Comparison of ENCODE assay signal across 11 cellular contexts in the genomic region with DNA sequence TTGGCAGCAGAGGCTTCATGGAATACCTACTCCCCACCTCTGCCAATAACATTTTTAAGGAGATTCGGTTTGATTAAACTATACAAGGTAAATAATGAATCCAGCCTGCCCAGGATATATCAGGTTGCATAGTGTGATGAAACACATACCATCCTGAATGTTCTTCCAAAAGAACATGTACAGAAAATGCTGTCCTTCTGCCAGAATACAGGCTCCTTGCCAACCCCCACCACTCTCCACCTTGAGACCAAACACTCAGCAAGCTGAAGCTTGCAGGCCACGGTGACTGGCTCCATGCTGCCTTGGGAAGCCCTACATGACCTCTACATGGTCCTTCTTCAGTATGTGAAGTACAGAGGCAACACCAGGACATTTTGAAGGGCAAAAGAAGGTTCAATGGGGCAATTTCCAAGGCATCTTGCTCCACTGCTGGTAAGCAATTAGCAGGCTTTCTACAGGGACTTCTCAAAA.
A peak's percentile ranks its signal among the peaks of the same experiment; 100 is the strongest.
DNase-seq lines count a peak whose midpoint lies in the region; ATAC-seq and TF ChIP-seq lines count a peak whose summit lies in the region.
"Had no signal": no experiment of that assay in that cellular context is flagged by ENCODE, and none has a peak within 500 bp of the region (broad histone marks: within the 10 kb centered on the region; RNA-seq: fewer than 3 reads in every experiment).

No MANE protein-coding gene starts in this region.

- H3K9ac ChIP-seq in HCT116 (ENCODE audit: low read length) = no peak overlapping the region; the same call in 1 of the 2 replicates

- RAD21 ChIA-PET in HCT116 (lab: Charles Lee; ENCODE audit: low non-redundant PET in 1 of 2, low total read pairs in 2 of 2, uncharacterized antibody in 2 of 2, unreplicated experiment in 2 of 2) = no interaction called here

- H3K4me1 ChIP-seq in HCT116 (ENCODE audit: control insufficient read depth in 1 of 2, insufficient read depth in 2 of 2, low read length in 2 of 2) = peaks cover 65 to 94% of the 10 kb centered on the region in 2 experiments
- H3K4me1 ChIP-seq in psoas muscle = peaks cover 11% of the 10 kb centered on the region
- H3K4me1 ChIP-seq in BE2C = peaks cover 4% of the 10 kb centered on the region

- no peak for ATAC-seq in HCT116
- ATAC-seq in psoas muscle = peak; percentile 49 to 73 (median 64)
- ATAC-seq: HepG2 had no signal

- H3K4me2 ChIP-seq in HCT116 (ENCODE audit: low read length) = 0 out of 2 replicates have a peak overlapping the region, but pooled peaks have one; percentile 4

- no peak for TF ChIP-seq RAD21 in HCT116 (IDR thresholded peaks at IDR 0.05; ENCODE audit: low read depth)

- no peak for TF ChIP-seq CTCF in HCT116 (IDR thresholded peaks at IDR 0.05 in 2 of 3, conservative IDR thresholded peaks at IDR 0.05 in 1 of 3; ENCODE audit: borderline replicate concordance in 1 of 3, insufficient read depth in 1 of 3, low read depth in 2 of 3, low read length in 2 of 3)
- TF ChIP-seq CTCF in coronary artery (IDR thresholded peaks at IDR 0.05) = no peak
- no peak for TF ChIP-seq CTCF in psoas muscle (IDR thresholded peaks at IDR 0.05)
- TF ChIP-seq CTCF in BE2C (IDR thresholded peaks at IDR 0.05; ENCODE audit: low read depth, low read length) = no peak

- H4K20me1 ChIP-seq in HCT116 (ENCODE audit: insufficient read depth) = no peaks in the 10 kb centered on the region

- H3K9me3 ChIP-seq in HCT116 (ENCODE audit: control insufficient read depth in 1 of 2, insufficient read depth in 1 of 2, low read depth in 1 of 2, low read length in 2 of 2) (no peaks in the 10 kb centered on the region), psoas muscle (no peaks in the 10 kb centered on the region), BE2C (no peaks in the 10 kb centered on the region)

- CTCF ChIA-PET in HCT116 (lab: Charles Lee) = no interaction called here

- H3K27me3 ChIP-seq in HCT116 (ENCODE audit: insufficient read depth, low read length) (no peaks in the 10 kb centered on the region), psoas muscle (ENCODE audit: insufficient read depth in 3 of 3, low read length in 2 of 3) (no peaks in the 10 kb centered on the region), BE2C (no peaks in the 10 kb centered on the region)
- H3K27me3 ChIP-seq: brain microvascular endothelial cell had no signal

- no peak for DNase-seq in HCT116 (ENCODE audit: low read depth, low spot score)
- peak; percentile 59 for DNase-seq in NCI-H2196 treated with DMSO at 0.1 percent for 48 hours (lab: John Stamatoyannopoulos, UW; ENCODE audit: unreplicated experiment)
- peak; percentile 60 for DNase-seq in coronary artery (ENCODE audit: low spot score)
- DNase-seq in psoas muscle = peak in 1 of 2 donors; percentile 39
- no peak for DNase-seq in BE2C
- DNase-seq in cerebellar nuclear complex (lab: John Stamatoyannopoulos, UW) = no peak
- DNase-seq in activated T-cell treated with anti-CD3 and anti-CD28 coated beads for 4 hours = no peak
- DNase-seq in T-helper 1 cell = no peak
- DNase-seq: brain microvascular endothelial cell; CD4-positive, alpha-beta memory T cell had no signal

- intact Hi-C loops in HCT116 (cut with micrococcal nuclease) = no loop called here
- intact Hi-C loops in psoas muscle (cut with DNase I) = loop anchor here in 1 of 2 donors (5.0 kb wide), 2 partner anchors 114 to 121 kb away; no protein-coding TSS in a partner anchor

- no peaks in the 10 kb centered on the region for H3K79me2 ChIP-seq in HCT116 (ENCODE audit: insufficient read depth, low read length)

- no peak for TF ChIP-seq POLR2A in HCT116 (IDR thresholded peaks at IDR 0.05; ENCODE audit: borderline replicate concordance, extremely low read depth, insufficient read depth, insufficient read length)

- WGBS in psoas muscle, 3 donors = 29 to 46% (median 33%) methylated on average over 2 of the region's 2 CpGs

- H3K4me3 ChIP-seq in HCT116 (replicated peaks in 1 of 2; ENCODE audit: low read depth in 1 of 2, low read length in 2 of 2) (no peak overlapping the region), coronary artery (no peak overlapping the region), psoas muscle (no peak overlapping the region), BE2C (ENCODE audit: low read depth, low read length) (no peak overlapping the region)

- no TSS peak for BruUV-seq in HCT116 (replicated peaks; lab: Mats Ljungman, UMichigan)

- H3K27ac ChIP-seq in HCT116 (ENCODE audit: low read depth, low read length) (no peak overlapping the region), coronary artery (no peak overlapping the region), psoas muscle (peak overlapping the region; percentile 87)
- H3K27ac ChIP-seq: brain microvascular endothelial cell had no signal

- H2AFZ ChIP-seq in HCT116 (ENCODE audit: low read depth, low read length, poor library complexity, severe bottlenecking) = no peak overlapping the region

- H3K9me2 ChIP-seq in HCT116 (ENCODE audit: insufficient read depth) = no peaks in the 10 kb centered on the region

- POLR2A ChIA-PET in HCT116 (lab: Charles Lee) = interaction anchor here (0.7 to 7.2 kb wide), 2 partner anchors 10 to 124 kb away, joined by 3 to 83 read pairs; no protein-coding TSS in a partner anchor

- H3K36me3 ChIP-seq in HCT116 (ENCODE audit: control insufficient read depth in 1 of 2, insufficient read depth in 2 of 2, low read length in 2 of 2) = 0 out of 4 replicates have a peak, but pooled peaks cover 0 to under 1% of the 10 kb centered on the region in 2 experiments
- no peaks in the 10 kb centered on the region for H3K36me3 ChIP-seq in psoas muscle (ENCODE audit: insufficient read depth in 1 of 2, low read depth in 1 of 2)
- no peaks in the 10 kb centered on the region for H3K36me3 ChIP-seq in BE2C
- H3K36me3 ChIP-seq: brain microvascular endothelial cell had no signal

TF ChIP-seq in HCT116, 20 proteins besides CTCF, POLR2A, EP300 and RAD21:
- TF ChIP-seq POLR2AphosphoS5 (IDR thresholded peaks at IDR 0.05; ENCODE audit: low read depth, low read length) (no peak), FOSL1 (IDR thresholded peaks at IDR 0.05; ENCODE audit: low read depth) (no peak), JUND (IDR thresholded peaks at IDR 0.05) (no peak), YY1 (IDR thresholded peaks at IDR 0.05; ENCODE audit: extremely low read depth, insufficient replicate concordance, low read depth, low read length) (no peak), EZH2 (IDR thresholded peaks at IDR 0.05) (no peak), CEBPB (IDR thresholded peaks at IDR 0.05; ENCODE audit: low read depth) (no peak)
- TF ChIP-seq, protein P1, sequence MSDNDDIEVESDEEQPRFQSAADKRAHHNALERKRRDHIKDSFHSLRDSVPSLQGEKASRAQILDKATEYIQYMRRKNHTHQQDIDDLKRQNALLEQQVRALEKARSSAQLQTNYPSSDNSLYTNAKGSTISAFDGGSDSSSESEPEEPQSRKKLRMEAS (IDR thresholded peaks at IDR 0.05) = no peak

Comparison
In these comparisons a context has a peak if more than half of its experiments do, and no peak if none do; other contexts are left out.
1. DNase-seq: peak in NCI-H2196 treated with DMSO at 0.1 percent for 48 hours (single experiment) and coronary artery (single experiment); none in HCT116 (single experiment), BE2C (single experiment), cerebellar nuclear complex (0 of 2), activated T-cell treated with anti-CD3 and anti-CD28 coated beads for 4 hours (single experiment) and T-helper 1 cell (0 of 5).